8 cellular contexts compared by ENCODE assay signal in genomic region chr2:84925724-84926376, GRCh38. TPM values are rescaled to one million over a fixed set of nuclear protein-coding genes. Genes with fewer than 3 reads are reported as not detected.
A peak's percentile ranks its signal among the peaks of the same experiment; 100 is the strongest.
DNase-seq lines count a peak whose midpoint lies in the region; ATAC-seq, FAIRE-seq and TF ChIP-seq lines count a peak whose summit lies in the region.

No MANE protein-coding gene starts in this region.

- H3K9me3 Mint-ChIP-seq in WTC11, result 0 out of 2 replicates have a peak, but pooled peaks cover 3% of the 10 kb centered on the region

- no peak for FAIRE-seq in kidney (lab: Jason Lieb, UNC)

- peak overlapping the region; percentile 16 for H3K27ac ChIP-seq in caudate nucleus (ENCODE audit: low read depth, low read length)
- no peak overlapping the region for H3K27ac ChIP-seq in kidney (ENCODE audit: low read depth in 2 of 2, low read length in 2 of 2)

- intact Hi-C loops in kidney (cut with DNase I), result loop anchor here (10.0 kb wide), 1 partner anchor 359 kb away; no protein-coding TSS in a partner anchor

- H3K36me3 ChIP-seq in kidney (ENCODE audit: control insufficient read depth in 1 of 2, insufficient read depth in 2 of 2, low read length in 2 of 2), result no peaks in the 10 kb centered on the region

- peak overlapping the region; percentile 69 for H3K4me3 Mint-ChIP-seq in WTC11

- H3K27ac Mint-ChIP-seq in WTC11, result no peak overlapping the region

- peak; percentile 81 for TF ChIP-seq CTCF in AG10803 (conservative IDR thresholded peaks at IDR 0.05; ENCODE audit: low read length)
- peak; percentile 99 for TF ChIP-seq CTCF in WTC11 (IDR thresholded peaks at IDR 0.05)
- peak; percentile 99 for TF ChIP-seq CTCF in kidney (IDR thresholded peaks at IDR 0.05; ENCODE audit: borderline replicate concordance, extremely low read depth, insufficient read depth)

- H3K36me3 Mint-ChIP-seq in WTC11, result no peaks in the 10 kb centered on the region

- ATAC-seq in HG03196 (IDR thresholded peaks at IDR 0.05; ENCODE audit: unreplicated experiment) (peak; percentile 81), WTC11 (peak; percentile 86)

- H3K9ac ChIP-seq in kidney (ENCODE audit: low read length in 2 of 2), result no peak overlapping the region

- DNase-seq in AG10803 (ENCODE audit: low read depth), result peak; percentile 89
- peak; percentile 92 for DNase-seq in NCI-H226
- peak; percentile 99 for DNase-seq in WTC11 (ENCODE audit: low spot score)
- peak in 60 of 61 donors; percentile 23 to 94 (median 82) for DNase-seq in caudate nucleus (lab: John Stamatoyannopoulos, UW)
- DNase-seq in kidney, result peak; percentile 98
- DNase-seq in stimulated activated CD4-positive, alpha-beta T cell treated with anti-CD3 and anti-CD28 coated beads, Interleukin-1b, Interleukin-23, amount 100 ng/mL, for 24 hours (ENCODE audit: low read depth in 4 of 4, low spot score in 1 of 4), result peak; percentile 99 to 100 (median 99)

- peaks cover 0 to 11% of the 10 kb centered on the region in 2 donors for H3K4me1 ChIP-seq in kidney (ENCODE audit: control insufficient read depth in 1 of 2, insufficient read depth in 1 of 2, low read depth in 1 of 2, low read length in 2 of 2)

- peak; percentile 42 for TF ChIP-seq POLR2A in GM18951 (IDR thresholded peaks at IDR 0.05; ENCODE audit: extremely low read depth, insufficient read depth, insufficient read length)

- H3K4me3 ChIP-seq in AG10803 (ENCODE audit: low read length) (peak overlapping the region; percentile 54), kidney (ENCODE audit: low read length in 2 of 2) (peak overlapping the region; percentile 54 to 67)

- peaks cover 23% of the 10 kb centered on the region for H3K4me1 Mint-ChIP-seq in WTC11

- in situ Hi-C loops in GM18951 (cut with MboI; ENCODE audit: low sequenced_read_pairs, unreplicated experiment), result no loop called here

- POLR2A ChIA-PET in WTC11 (lab: Charles Lee), result interaction anchor here (0.6 to 2.4 kb wide), 7 partner anchors 10 to 89 kb away, joined by 3 to 13 read pairs (median 4); partner anchors contain the start of gene KCMF1

- CTCF ChIA-PET in WTC11 (lab: Charles Lee), result interaction anchor here (0.5 to 2.8 kb wide), 80 partner anchors 8 to 669 kb away, joined by 3 to 67 read pairs (median 5); partner anchors contain the start of genes KCMF1, RNF181, TMSB10 and TRABD2A

- H3K27me3 Mint-ChIP-seq in WTC11 (ENCODE audit: low read depth), result peaks cover 12% of the 10 kb centered on the region

- H3K9me3 ChIP-seq in kidney (ENCODE audit: control insufficient read depth in 1 of 2, low read length in 2 of 2), result no peaks in the 10 kb centered on the region

TF ChIP-seq in WTC11, 78 proteins besides CTCF, POLR2A, EP300 and RAD21 (continues in another document):
- TF ChIP-seq ELF4 (CRISPR knock-in tag; IDR thresholded peaks at IDR 0.05; ENCODE audit: low read depth), result no peak
- peak; percentile 89 for TF ChIP-seq GABPB1 (CRISPR knock-in tag; IDR thresholded peaks at IDR 0.05)
- peak; percentile 77 for TF ChIP-seq SP1 (CRISPR knock-in tag; conservative IDR thresholded peaks at IDR 0.05)
- TF ChIP-seq HMGXB4 (CRISPR knock-in tag; IDR thresholded peaks at IDR 0.05), result peak; percentile 91
- no peak for TF ChIP-seq ATF1 (CRISPR knock-in tag; IDR thresholded peaks at IDR 0.05)
- no peak for TF ChIP-seq KAT7 (CRISPR knock-in tag; IDR thresholded peaks at IDR 0.05; ENCODE audit: borderline replicate concordance)
- TF ChIP-seq FOXJ3 (CRISPR knock-in tag; IDR thresholded peaks at IDR 0.05; ENCODE audit: borderline replicate concordance), result no peak
- 0 out of 2 replicates have a peak, but pooled peaks have one; percentile 31 for TF ChIP-seq ZNF232 (CRISPR knock-in tag; IDR thresholded peaks at IDR 0.05)
- no peak for TF ChIP-seq MXD4 (CRISPR knock-in tag; IDR thresholded peaks at IDR 0.05; ENCODE audit: borderline replicate concordance)
- TF ChIP-seq MAX (CRISPR knock-in tag; IDR thresholded peaks at IDR 0.05), result peak; percentile 89
- TF ChIP-seq CBFB (CRISPR knock-in tag; IDR thresholded peaks at IDR 0.05; ENCODE audit: low read depth), result peak; percentile 69; the same call in 1 of the 2 replicates
- no peak for TF ChIP-seq TP53 (CRISPR knock-in tag; IDR thresholded peaks at IDR 0.05)
- TF ChIP-seq SOX15 (CRISPR knock-in tag; IDR thresholded peaks at IDR 0.05), result no peak
- peak; percentile 77 for TF ChIP-seq ZNF423 (CRISPR knock-in tag; IDR thresholded peaks at IDR 0.05)
- TF ChIP-seq FOXK1 (CRISPR knock-in tag; IDR thresholded peaks at IDR 0.05), result 0 out of 2 replicates have a peak, but pooled peaks have one; percentile 25
- TF ChIP-seq MYBL2 (CRISPR knock-in tag; IDR thresholded peaks at IDR 0.05), result peak; percentile 56; the same call in 1 of the 2 replicates
- peak; percentile 5; the same call in 1 of the 2 replicates for TF ChIP-seq ZBTB21 (CRISPR knock-in tag; IDR thresholded peaks at IDR 0.05; ENCODE audit: borderline replicate concordance)
- TF ChIP-seq TEAD1 (CRISPR knock-in tag; IDR thresholded peaks at IDR 0.05), result peak; percentile 98
- no peak for TF ChIP-seq GTF2I (CRISPR knock-in tag; conservative IDR thresholded peaks at IDR 0.05)
- no peak for TF ChIP-seq ZMAT4 (CRISPR knock-in tag; IDR thresholded peaks at IDR 0.05)
- TF ChIP-seq ZNF281 (CRISPR knock-in tag; IDR thresholded peaks at IDR 0.05), result no peak

RNA-seq across cellular contexts. Expression of gene TMSB10, which starts 20.4 kb away (rescaled TPM):
- total RNA-seq in WTC11 (2021) (869 to 943 TPM (median 911 TPM) in 3 replicates), kidney (1,610 TPM)
- 2,277 TPM for polyA plus RNA-seq in kidney (ENCODE audit: insufficient read depth, low read depth, low replicate concordance)

RNA-seq across cellular contexts. Expression of gene TRABD2A, which starts 45.0 kb away (rescaled TPM):
- total RNA-seq in WTC11 (2021) (7.1 to 12.1 TPM (median 7.5 TPM) in 3 replicates), kidney (3.4 TPM)
- polyA plus RNA-seq in kidney (ENCODE audit: insufficient read depth, low read depth, low replicate concordance), result 2.1 TPM

RNA-seq across cellular contexts. Expression of gene KCMF1, which starts 45.1 kb away (rescaled TPM):
- total RNA-seq in WTC11 (2021) (114 to 118 TPM (median 117 TPM) in 3 replicates), kidney (64.3 TPM)
- polyA plus RNA-seq in kidney (ENCODE audit: insufficient read depth, low read depth, low replicate concordance), result 21.0 TPM
